Comparison of ENCODE assay signal across 24 cellular contexts in the genomic region with DNA sequence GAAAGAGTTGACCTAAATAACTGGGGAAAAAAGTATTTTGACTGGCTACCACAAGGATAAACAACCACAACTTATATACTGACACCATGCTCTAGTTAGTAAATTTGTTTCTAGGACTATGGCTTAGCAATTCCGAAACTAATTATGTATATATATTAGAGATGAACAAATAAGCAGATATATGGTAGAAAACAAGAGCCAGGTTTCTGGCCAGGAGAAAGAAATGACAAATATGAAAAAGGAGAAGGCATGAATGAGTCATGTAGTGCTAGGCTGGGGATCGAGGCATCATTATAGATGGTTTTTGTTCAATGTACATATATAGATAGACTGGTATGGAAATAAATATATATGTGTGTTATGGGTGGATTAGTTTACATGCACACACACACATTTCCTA. TPM values are rescaled to one million over a fixed set of nuclear protein-coding genes. Genes with fewer than 3 reads are reported as not detected.
DNase-seq lines count a peak whose midpoint lies in the region; ATAC-seq and TF ChIP-seq lines count a peak whose summit lies in the region.
"Had no signal": no experiment of that assay in that cellular context is flagged by ENCODE, and none has a peak within 500 bp of the region (broad histone marks: within the 10 kb centered on the region; RNA-seq: fewer than 3 reads in every experiment).

No MANE protein-coding gene starts in this region.

- no peak overlapping the region for H3K27ac Mint-ChIP-seq in activated CD4-positive, alpha-beta T cell treated with anti-CD3 and anti-CD28 coated beads for 36 hours
- no peak overlapping the region for H3K27ac Mint-ChIP-seq in activated T-helper 17 cell treated with anti-CD3 and anti-CD28 coated beads, Interleukin-2, amount 50 U/mL, for 72 hours
- no peak overlapping the region for H3K27ac Mint-ChIP-seq in stimulated activated effector memory CD8-positive, alpha-beta T cell treated with anti-CD3 and anti-CD28 coated beads, Interleukin-12 subunit alpha, Interleukin-12 subunit beta, amount 100 ng/mL, for 72 hours
- H3K27ac Mint-ChIP-seq: CD14-positive monocyte; CD4-positive, alpha-beta T cell; CD8-positive, alpha-beta memory T cell; GM23338; H9 had no signal

- H3K27me3 Mint-ChIP-seq in activated CD4-positive, alpha-beta T cell treated with anti-CD3 and anti-CD28 coated beads for 36 hours: peaks cover 4% of the 10 kb centered on the region
- H3K27me3 Mint-ChIP-seq in activated T-helper 17 cell treated with anti-CD3 and anti-CD28 coated beads, Interleukin-2, amount 50 U/mL, for 72 hours: peaks cover 6% of the 10 kb centered on the region

- CTCF ChIA-PET in activated CD4-positive, alpha-beta T cell treated with anti-CD3 and anti-CD28 coated beads for 36 hours (lab: Charles Lee): no interaction called here

- POLR2A ChIA-PET in activated CD4-positive, alpha-beta T cell treated with anti-CD3 and anti-CD28 coated beads for 36 hours (lab: Charles Lee): no interaction called here

- ATAC-seq in activated CD4-positive, alpha-beta T cell treated with anti-CD3 and anti-CD28 coated beads for 36 hours: peak; percentile 30
- ATAC-seq in activated T-helper 17 cell treated with anti-CD3 and anti-CD28 coated beads, Interleukin-2, amount 50 U/mL, for 72 hours (replicated peaks): peak; percentile 62
- ATAC-seq in stimulated activated effector memory CD8-positive, alpha-beta T cell treated with anti-CD3 and anti-CD28 coated beads, Interleukin-12 subunit alpha, Interleukin-12 subunit beta, amount 100 ng/mL, for 72 hours: peak; percentile 68
- ATAC-seq in HG02759 (IDR thresholded peaks at IDR 0.05; ENCODE audit: unreplicated experiment): no peak
- ATAC-seq: A549, GM23338, HCT116 had no signal

- no peak overlapping the region for H3K4me3 ChIP-seq in GM12865 (ENCODE audit: low read depth, low read length)
- H3K4me3 ChIP-seq: A549; BLaER1 treated with 17β-estradiol and CSF1 and Interleukin-3, amounts not matched to agents 10 nM and 100 nM; GM23338 had no signal

- no peaks in the 10 kb centered on the region for H3K9me3 Mint-ChIP-seq in activated CD4-positive, alpha-beta T cell treated with anti-CD3 and anti-CD28 coated beads for 36 hours (ENCODE audit: low read depth)
- H3K9me3 Mint-ChIP-seq in activated T-helper 17 cell treated with anti-CD3 and anti-CD28 coated beads, Interleukin-2, amount 50 U/mL, for 72 hours: no peaks in the 10 kb centered on the region
- H3K9me3 Mint-ChIP-seq in stimulated activated effector memory CD8-positive, alpha-beta T cell treated with anti-CD3 and anti-CD28 coated beads, Interleukin-12 subunit alpha, Interleukin-12 subunit beta, amount 100 ng/mL, for 72 hours: no peaks in the 10 kb centered on the region
- H3K9me3 Mint-ChIP-seq: CD4-positive, alpha-beta T cell; CD8-positive, alpha-beta memory T cell had no signal

- intact Hi-C loops in activated CD4-positive, alpha-beta T cell treated with anti-CD3 and anti-CD28 coated beads for 36 hours (cut with DNase I, micrococcal nuclease): no loop called here

- DNase-seq in activated CD4-positive, alpha-beta T cell treated with anti-CD3 and anti-CD28 coated beads for 36 hours: no peak
- DNase-seq in activated CD4-positive, alpha-beta T cell treated with anti-CD3 and anti-CD28 coated beads, Interleukin-2, amount 50 U/mL, for 4 hours: no peak
- DNase-seq in GM12865 (ENCODE audit: low read depth): peak; percentile 54
- DNase-seq in stimulated activated effector memory CD8-positive, alpha-beta T cell treated with anti-CD3 and anti-CD28 coated beads, Interleukin-12 subunit alpha, Interleukin-12 subunit beta, amount 100 ng/mL, for 72 hours (ENCODE audit: low spot score in 2 of 2): no peak
- DNase-seq in activated naive CD4-positive, alpha-beta T cell treated with Interleukin-2 at 50 U/mL for 16 hours: no peak
- DNase-seq: 8988T; ACHN; AML-193; BE2C; CD4-positive, alpha-beta T cell; CD8-positive, alpha-beta memory T cell; DMS 273 treated with DMSO at 0.1 percent for 48 hours; DMS79; EL; GDM1; H9 had no signal

- H3K4me1 Mint-ChIP-seq in activated CD4-positive, alpha-beta T cell treated with anti-CD3 and anti-CD28 coated beads for 36 hours: no peaks in the 10 kb centered on the region
- no peaks in the 10 kb centered on the region for H3K4me1 Mint-ChIP-seq in activated T-helper 17 cell treated with anti-CD3 and anti-CD28 coated beads, Interleukin-2, amount 50 U/mL, for 72 hours
- no peaks in the 10 kb centered on the region for H3K4me1 Mint-ChIP-seq in stimulated activated effector memory CD8-positive, alpha-beta T cell treated with anti-CD3 and anti-CD28 coated beads, Interleukin-12 subunit alpha, Interleukin-12 subunit beta, amount 100 ng/mL, for 72 hours
- H3K4me1 Mint-ChIP-seq: CD8-positive, alpha-beta memory T cell; GM23338; H9 had no signal

- no peaks in the 10 kb centered on the region for H3K36me3 Mint-ChIP-seq in activated CD4-positive, alpha-beta T cell treated with anti-CD3 and anti-CD28 coated beads for 36 hours (ENCODE audit: low read depth)
- no peaks in the 10 kb centered on the region for H3K36me3 Mint-ChIP-seq in activated T-helper 17 cell treated with anti-CD3 and anti-CD28 coated beads, Interleukin-2, amount 50 U/mL, for 72 hours (ENCODE audit: low read depth)
- no peaks in the 10 kb centered on the region for H3K36me3 Mint-ChIP-seq in stimulated activated effector memory CD8-positive, alpha-beta T cell treated with anti-CD3 and anti-CD28 coated beads, Interleukin-12 subunit alpha, Interleukin-12 subunit beta, amount 100 ng/mL, for 72 hours
- H3K36me3 Mint-ChIP-seq: CD14-positive monocyte; CD8-positive, alpha-beta memory T cell had no signal

- no peak overlapping the region for H3K4me3 Mint-ChIP-seq in activated CD4-positive, alpha-beta T cell treated with anti-CD3 and anti-CD28 coated beads for 36 hours
- no peak overlapping the region for H3K4me3 Mint-ChIP-seq in activated T-helper 17 cell treated with anti-CD3 and anti-CD28 coated beads, Interleukin-2, amount 50 U/mL, for 72 hours
- H3K4me3 Mint-ChIP-seq in stimulated activated effector memory CD8-positive, alpha-beta T cell treated with anti-CD3 and anti-CD28 coated beads, Interleukin-12 subunit alpha, Interleukin-12 subunit beta, amount 100 ng/mL, for 72 hours: no peak overlapping the region
- H3K4me3 Mint-ChIP-seq: CD14-positive monocyte; CD4-positive, alpha-beta T cell; CD8-positive, alpha-beta memory T cell; GM23338; H9 had no signal

- TF ChIP-seq CTCF in GM12865 (IDR thresholded peaks at IDR 0.05; ENCODE audit: insufficient read depth, low read depth, low read length, missing control alignments): no peak

RNA-seq across cellular contexts. Expression of a gene that starts 5.5 kb away (rescaled TPM):
- total RNA-seq in activated CD4-positive, alpha-beta T cell treated with anti-CD3 and anti-CD28 coated beads for 36 hours: not detected
- not detected for total RNA-seq in activated T-helper 17 cell treated with anti-CD3 and anti-CD28 coated beads, Interleukin-2, amount 50 U/mL, for 72 hours
- total RNA-seq: CD4-positive, alpha-beta T cell; CD8-positive, alpha-beta memory T cell; GM23338; H4; H9 had no signal

RNA-seq across cellular contexts. Expression of a gene that starts 8.0 kb away (rescaled TPM):
- total RNA-seq in activated CD4-positive, alpha-beta T cell treated with anti-CD3 and anti-CD28 coated beads for 36 hours: 10 to 100 TPM; 15.8 to 17.2 TPM
- total RNA-seq in activated T-helper 17 cell treated with anti-CD3 and anti-CD28 coated beads, Interleukin-2, amount 50 U/mL, for 72 hours: 10 to 100 TPM; 10.6 to 10.7 TPM

RNA-seq across cellular contexts. Expression of a gene that starts 59.4 kb away (rescaled TPM):
- 1 to 10 TPM; 4.0 to 5.3 TPM for total RNA-seq in activated CD4-positive, alpha-beta T cell treated with anti-CD3 and anti-CD28 coated beads for 36 hours
- total RNA-seq in activated T-helper 17 cell treated with anti-CD3 and anti-CD28 coated beads, Interleukin-2, amount 50 U/mL, for 72 hours: 1 to 10 TPM; 2.6 to 6.4 TPM
